26 cellular contexts compared by ENCODE assay signal in the genomic region with DNA sequence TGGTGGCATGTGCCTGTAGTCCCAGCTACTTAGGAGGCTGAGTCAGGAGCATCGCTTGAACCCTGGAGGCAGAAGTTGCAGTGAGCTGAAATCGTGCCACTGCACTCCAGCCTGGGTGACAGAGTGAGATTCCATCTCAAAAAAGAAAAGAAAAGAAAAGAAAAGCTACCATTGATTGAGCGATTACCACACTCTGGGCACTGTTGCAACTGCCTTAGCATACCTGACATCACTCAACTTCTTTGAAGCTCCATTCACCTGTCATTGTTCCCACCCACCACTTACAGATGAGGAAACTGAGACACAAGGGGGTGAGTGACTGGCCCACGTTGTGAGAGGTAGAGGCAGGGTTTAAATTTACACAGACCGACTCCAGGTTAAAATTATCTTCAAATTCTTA.
"Had no signal": no experiment of that assay in that cellular context is flagged by ENCODE, and none has a peak within 500 bp of the region (broad histone marks: within the 10 kb centered on the region; RNA-seq: fewer than 3 reads in every experiment).

No MANE protein-coding gene starts in this region.

- H3K27ac ChIP-seq: stomach, suprapubic skin, testis, thoracic aorta, thyroid gland, tibial artery, tibial nerve, transverse colon, upper lobe of left lung, upper lobe of right lung, uterus, vagina had no signal

- H3K27me3 ChIP-seq: stomach, testis, thyroid gland, tibial nerve, transverse colon, upper lobe of left lung, upper lobe of right lung, uterus, vagina had no signal

- DNase-seq: stimulated activated CD4-positive, alpha-beta T cell treated with anti-CD3 and anti-CD28 coated beads, Interleukin-2, amount 100 ng/mL, for 48 hours; stimulated activated CD4-positive, alpha-beta T cell treated with anti-CD3 and anti-CD28 coated beads, Interleukin-4, amount 100 ng/mL, for 1 hour; stimulated activated CD4-positive, alpha-beta T cell treated with anti-CD3 and anti-CD28 coated beads, Interleukin-4, amount 100 ng/mL, for 24 hours; stimulated activated CD4-positive, alpha-beta T cell treated with anti-CD3 and anti-CD28 coated beads, Interleukin-4, amount 100 ng/mL, for 4 hours; stimulated activated CD8-positive, alpha-beta memory T cell treated with anti-CD3 and anti-CD28 coated beads, Interleukin-4, amount 100 ng/mL, for 48 hours; stimulated activated naive B cell treated with anti-CD40 and anti-IgM and Interleukin-4, amounts not matched to agents 10 μg/mL and 1 μg/mL and 100 μg/mL, for 72 hours; stimulated activated naive CD4-positive, alpha-beta T cell; stimulated activated naive CD4-positive, alpha-beta T cell treated with Interleukin-2 at 50 U/mL for 16 hours; stimulated activated naive CD8-positive, alpha-beta T cell treated with anti-CD3 and anti-CD28 coated beads, Interleukin-15, amount 100 ng/mL, for 72 hours; stimulated activated naive CD8-positive, alpha-beta T cell treated with anti-CD3 and anti-CD28 coated beads, Interleukin-15, Interleukin-2, amounts not matched to agents 100 U/mL and 50 U/mL, for 24 hours; stomach; substantia nigra; testis; thyroid gland; tibial artery; transverse colon; upper lobe of left lung; upper lobe of right lung; uterus had no signal

- FAIRE-seq: urothelium cell line had no signal

- H3K36me3 ChIP-seq: stomach, suprapubic skin, thoracic aorta, thyroid gland, tibial artery, tibial nerve, transverse colon, upper lobe of left lung, upper lobe of right lung, uterus, vagina had no signal

- H3K4me1 ChIP-seq: stomach, suprapubic skin, testis, thyroid gland, tibial artery, tibial nerve, transverse colon, upper lobe of left lung, upper lobe of right lung, uterus, vagina had no signal

- H3K9me3 ChIP-seq: suprapubic skin, testis, thoracic aorta, thyroid gland, transverse colon, upper lobe of right lung, uterus, vagina had no signal

- H3K4me3 ChIP-seq: stomach, suprapubic skin, testis, thoracic aorta, thyroid gland, tibial artery, tibial nerve, transverse colon, upper lobe of left lung, upper lobe of right lung, uterus, vagina had no signal

- ATAC-seq: stimulated activated effector memory CD8-positive, alpha-beta T cell treated with anti-CD3 and anti-CD28 coated beads, Interleukin-12 subunit alpha, Interleukin-12 subunit beta, amount 100 ng/mL, for 72 hours; stimulated activated memory B cell treated with anti-CD40 and anti-IgM and Interleukin-4, amounts not matched to agents 10 μg/mL and 1 μg/mL and 100 μg/mL, for 72 hours; stimulated activated naive B cell treated with anti-CD40 and anti-IgM and Interleukin-4, amounts not matched to agents 10 μg/mL and 1 μg/mL and 100 μg/mL, for 72 hours; stimulated activated naive CD8-positive, alpha-beta T cell treated with anti-CD3 and anti-CD28 coated beads, Interleukin-15, amount 100 ng/mL, for 72 hours; stimulated activated naive CD8-positive, alpha-beta T cell treated with anti-CD3 and anti-CD28 coated beads, Interleukin-15, Interleukin-2, amounts not matched to agents 100 U/mL and 50 U/mL, for 24 hours; upper lobe of right lung had no signal
